Comparison of ENCODE assay signal across 20 cellular contexts in the genomic region with DNA sequence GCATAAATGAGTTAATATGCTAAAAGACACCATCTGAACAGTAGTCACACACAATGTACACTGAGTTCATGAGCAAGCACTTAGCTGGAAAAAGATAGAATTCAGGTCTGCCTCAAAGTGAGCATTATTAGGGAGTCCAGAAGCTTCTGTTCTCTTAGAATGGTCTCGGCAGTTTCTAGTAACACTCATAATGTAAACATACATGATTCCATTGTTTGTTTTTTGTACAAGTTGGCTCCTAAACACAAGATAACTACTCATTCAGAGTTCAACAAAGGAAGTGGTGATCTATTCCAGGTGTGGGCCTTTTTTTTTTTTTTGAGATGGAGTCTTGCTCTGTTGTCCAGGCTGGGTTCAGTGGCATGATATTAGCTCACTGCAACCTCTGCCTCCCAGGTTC.
DNase-seq lines count a peak whose midpoint lies in the region; ATAC-seq, FAIRE-seq and TF ChIP-seq lines count a peak whose summit lies in the region.
"Had no signal": no experiment of that assay in that cellular context is flagged by ENCODE, and none has a peak within 500 bp of the region (broad histone marks: within the 10 kb centered on the region; RNA-seq: fewer than 3 reads in every experiment).

No MANE protein-coding gene starts in this region.

- no peaks in the 10 kb centered on the region for H3K79me1 ChIP-seq in IMR-90 (ENCODE audit: low read depth in 1 of 2, low read length in 2 of 2)

- H2BK5ac ChIP-seq in IMR-90 (ENCODE audit: low read depth, low read length, poor library complexity, severe bottlenecking) = no peak overlapping the region

- H2AFZ ChIP-seq in IMR-90 (replicated peaks; ENCODE audit: low read length, poor library complexity) = no peak overlapping the region
- H2AFZ ChIP-seq: GM23338 had no signal

- no peak for ATAC-seq in IMR-90 (ENCODE audit: low read depth)
- ATAC-seq in HG03280 (IDR thresholded peaks at IDR 0.05; ENCODE audit: unreplicated experiment) = no peak
- no peak for ATAC-seq in GM21619 (IDR thresholded peaks at IDR 0.05; ENCODE audit: unreplicated experiment)
- ATAC-seq: GM23338, HCT116 had no signal

- no peak overlapping the region for H4K91ac ChIP-seq in IMR-90 (ENCODE audit: insufficient read depth, low read depth, low read length)

- H3K14ac ChIP-seq in IMR-90 (replicated peaks; ENCODE audit: low read depth, low read length) = no peak overlapping the region

- dilution Hi-C loops in IMR-90 (cut with HindIII; ENCODE audit: low sequenced_read_pairs, unreplicated experiment) = no loop called here

- H3K9ac ChIP-seq in IMR-90 (ENCODE audit: low read depth, low read length) = no peak overlapping the region
- H3K9ac ChIP-seq: BLaER1 had no signal

- H2AK9ac ChIP-seq in IMR-90 (replicated peaks; ENCODE audit: low read depth, low read length, poor library complexity) = no peak overlapping the region

- no peak for FAIRE-seq in bronchial epithelial cell (lab: Jason Lieb, UNC)
- FAIRE-seq: A204.1, D721Med, G401.6, GM12892, GM19239 had no signal

- H3K4me3 ChIP-seq in IMR-90 (ENCODE audit: insufficient read depth, low read depth, low read length) = no peak overlapping the region
- no peak overlapping the region for H3K4me3 ChIP-seq in bronchial epithelial cell (ENCODE audit: low read depth, low read length)
- H3K4me3 ChIP-seq: BLaER1, GM23338 had no signal

- no peak overlapping the region for H2BK15ac ChIP-seq in IMR-90 (ENCODE audit: low read depth, low read length)

- no peaks in the 10 kb centered on the region for H4K20me1 ChIP-seq in IMR-90 (ENCODE audit: insufficient read depth, low read length)
- H4K20me1 ChIP-seq: BLaER1 had no signal

- H3K4ac ChIP-seq in IMR-90 (ENCODE audit: low read depth, low read length) = no peak overlapping the region

- no peaks in the 10 kb centered on the region for H3K9me3 ChIP-seq in IMR-90 (ENCODE audit: control insufficient read depth, insufficient read depth, low read length)
- H3K9me3 ChIP-seq: BLaER1 had no signal

- no peak overlapping the region for H3K56ac ChIP-seq in IMR-90 (ENCODE audit: extremely low read depth, insufficient read depth, low read length)

- in situ Hi-C loops in IMR-90 (cut with MboI; ENCODE audit: low sequenced_read_pairs) = no loop called here

- H3K4me1 ChIP-seq in IMR-90 (ENCODE audit: control insufficient read depth, insufficient read depth, low read length) = no peaks in the 10 kb centered on the region
- H3K4me1 ChIP-seq: BLaER1 had no signal

- TF ChIP-seq POLR2A in IMR-90 (IDR thresholded peaks at IDR 0.05; ENCODE audit: low read depth, low read length) = no peak

- no peaks in the 10 kb centered on the region for H3K9me1 ChIP-seq in IMR-90 (ENCODE audit: insufficient read depth, low read length)

- POLR2A ChIA-PET in IMR-90 (lab: Charles Lee; ENCODE audit: unreplicated experiment) = interaction anchor here (0.6 kb wide), 1 partner anchor 342 kb away, joined by 7 read pairs; no protein-coding TSS in a partner anchor

- intact Hi-C loops in IMR-90 (cut with micrococcal nuclease) = no loop called here

- H2AK5ac ChIP-seq in IMR-90 (ENCODE audit: low read depth, low read length) = no peak overlapping the region

- H3K36me3 ChIP-seq in IMR-90 (ENCODE audit: control insufficient read depth, insufficient read depth, low read length) (peaks cover 27% of the 10 kb centered on the region), bronchial epithelial cell (ENCODE audit: control insufficient read depth, insufficient read depth, low read length) (peaks cover 1% of the 10 kb centered on the region)

- no CpG with 5 or more reads among the region's 1 CpG for WGBS in IMR-90 (ENCODE audit: extremely low coverage in 2 of 2, insufficient read length in 1 of 2), 2 experiments

- TF ChIP-seq RAD21 in IMR-90 (IDR thresholded peaks at IDR 0.05; ENCODE audit: low read length) = no peak

- no peak overlapping the region for H4K5ac ChIP-seq in IMR-90 (ENCODE audit: low read depth, low read length)

- DNase-seq in IMR-90 (peak; percentile 43), bronchial epithelial cell (ENCODE audit: low read depth) (peak; percentile 39)
- no peak for DNase-seq in activated CD8-positive, alpha-beta memory T cell treated with anti-CD3 and anti-CD28 coated beads, Interleukin-2, amount 50 U/mL, for 48 hours
- DNase-seq: CD4-positive, alpha-beta T cell; CD8-positive, alpha-beta memory T cell; DMS 273 treated with DMSO at 0.1 percent for 48 hours; DND-41; H9; HFFc6 had no signal

- H3K27ac ChIP-seq in C4-2B (peak overlapping the region; percentile 27; the same call in 1 of the 2 replicates), IMR-90 (ENCODE audit: insufficient read depth, low read length) (no peak overlapping the region)
- H3K27ac ChIP-seq: BLaER1 had no signal

- no peak overlapping the region for H3K4me2 ChIP-seq in IMR-90 (ENCODE audit: low read depth, low read length)
- H3K4me2 ChIP-seq: BLaER1, GM23338 had no signal

- CTCF ChIA-PET in IMR-90 (lab: Yijun Ruan, JAX) = interaction anchor here (0.6 to 1.3 kb wide), 2 partner anchors 31 to 1888 kb away, joined by 4 to 6 read pairs; no protein-coding TSS in a partner anchor

- H3K18ac ChIP-seq in IMR-90 (ENCODE audit: low read depth, low read length) = no peak overlapping the region

- no TSS peak for BruUV-seq in IMR-90 (replicated peaks; lab: Mats Ljungman, UMichigan)

- H2BK120ac ChIP-seq in IMR-90 (ENCODE audit: low read depth, low read length) = no peak overlapping the region

- H2BK20ac ChIP-seq in IMR-90 (ENCODE audit: low read depth, low read length) = no peak overlapping the region

- TF ChIP-seq CTCF in C4-2B (conservative IDR thresholded peaks at IDR 0.05) = no peak
- TF ChIP-seq CTCF in IMR-90 (conservative IDR thresholded peaks at IDR 0.05; ENCODE audit: low read depth, low read length) = no peak
- TF ChIP-seq CTCF in bronchial epithelial cell (IDR thresholded peaks at IDR 0.05; ENCODE audit: insufficient read depth, low read length, severe bottlenecking) = no peak

- no peak overlapping the region for H3K23ac ChIP-seq in IMR-90 (ENCODE audit: low read depth, low read length)

- H4K8ac ChIP-seq in IMR-90 (ENCODE audit: low read depth in 2 of 2, low read length in 2 of 2) = no peak overlapping the region

- H3K27me3 ChIP-seq in IMR-90 (ENCODE audit: control insufficient read depth, insufficient read depth, low read length) (no peaks in the 10 kb centered on the region), bronchial epithelial cell (ENCODE audit: control insufficient read depth, insufficient read depth, low read length) (no peaks in the 10 kb centered on the region)
- H3K27me3 ChIP-seq: BLaER1 had no signal

TF ChIP-seq in IMR-90, 13 proteins besides CTCF, POLR2A, EP300 and RAD21:
- TF ChIP-seq FOS (IDR thresholded peaks at IDR 0.05; ENCODE audit: low read depth, low read length) = no peak
- no peak for TF ChIP-seq CHD1 (IDR thresholded peaks at IDR 0.05; ENCODE audit: low read depth, low read length)
- TF ChIP-seq, protein P1, sequence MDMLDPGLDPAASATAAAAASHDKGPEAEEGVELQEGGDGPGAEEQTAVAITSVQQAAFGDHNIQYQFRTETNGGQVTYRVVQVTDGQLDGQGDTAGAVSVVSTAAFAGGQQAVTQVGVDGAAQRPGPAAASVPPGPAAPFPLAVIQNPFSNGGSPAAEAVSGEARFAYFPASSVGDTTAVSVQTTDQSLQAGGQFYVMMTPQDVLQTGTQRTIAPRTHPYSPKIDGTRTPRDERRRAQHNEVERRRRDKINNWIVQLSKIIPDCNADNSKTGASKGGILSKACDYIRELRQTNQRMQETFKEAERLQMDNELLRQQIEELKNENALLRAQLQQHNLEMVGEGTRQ (IDR thresholded peaks at IDR 0.05; ENCODE audit: low read depth, low read length) = no peak
- no peak for TF ChIP-seq ELK1 (IDR thresholded peaks at IDR 0.05; ENCODE audit: borderline replicate concordance, low read depth, low read length)
- no peak for TF ChIP-seq MAZ (IDR thresholded peaks at IDR 0.05; ENCODE audit: borderline replicate concordance, low read depth, low read length)
- TF ChIP-seq NFE2L2 (IDR thresholded peaks at IDR 0.05; ENCODE audit: low read depth, low read length) = no peak
